ENCODE assay signal across 19 cellular contexts in the genomic region with DNA sequence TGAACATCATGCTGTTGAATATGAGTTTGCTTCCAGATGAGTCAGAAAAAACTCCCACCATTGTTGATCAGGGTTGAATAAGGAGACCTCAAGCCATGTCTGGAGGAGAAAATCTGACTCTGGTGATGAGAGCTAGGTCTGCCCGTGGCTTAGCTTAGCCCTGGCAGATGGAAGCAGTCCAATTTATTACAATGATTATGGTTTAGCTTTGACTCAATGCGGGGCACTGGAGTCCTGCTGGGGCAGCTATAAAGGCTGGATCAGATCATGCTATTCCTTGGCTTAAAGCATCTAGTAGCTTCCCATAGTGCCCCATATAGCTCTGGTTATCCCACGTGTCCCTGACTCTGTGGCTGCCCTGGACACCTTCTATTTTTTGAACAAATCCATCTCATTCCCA.
DNase-seq lines count a peak whose midpoint lies in the region; TF ChIP-seq lines count a peak whose summit lies in the region.
"Had no signal": no experiment of that assay in that cellular context is flagged by ENCODE, and none has a peak within 500 bp of the region (broad histone marks: within the 10 kb centered on the region; RNA-seq: fewer than 3 reads in every experiment).

No MANE protein-coding gene starts in this region.

- intact Hi-C loops in A673 (cut with micrococcal nuclease; ENCODE audit: unreplicated experiment), result no loop called here
- intact Hi-C loops in activated CD4-positive, alpha-beta T cell treated with anti-CD3 and anti-CD28 coated beads, Interleukin-2, amount 10 ng/mL, durations not matched to agents 24 days and 14 days (cut with micrococcal nuclease), result no loop called here

- H3K36me3 Mint-ChIP-seq in brain, result no peaks in the 10 kb centered on the region
- H3K36me3 Mint-ChIP-seq in activated CD4-positive, alpha-beta T cell treated with anti-CD3 and anti-CD28 coated beads, Interleukin-2, amount 10 ng/mL, durations not matched to agents 24 days and 14 days (ENCODE audit: low read depth), result no peaks in the 10 kb centered on the region
- H3K36me3 Mint-ChIP-seq: CD4-positive, CD25-positive, alpha-beta regulatory T cell; CD8-positive, alpha-beta memory T cell had no signal

- POLR2A ChIA-PET in A673 (lab: Charles Lee; ENCODE audit: low non-redundant PET), result no interaction called here

- no peaks in the 10 kb centered on the region for H3K9me2 ChIP-seq in neural cell (ENCODE audit: insufficient read depth, low read length)

- H3K9ac ChIP-seq in neural cell (ENCODE audit: low read length), result no peak overlapping the region

- BruUV-seq in A673 (replicated peaks; lab: Mats Ljungman, UMichigan), result no TSS peak

- H3K9me3 ChIP-seq in A673 (ENCODE audit: low read depth, low read length, poor library complexity, severe bottlenecking) (no peaks in the 10 kb centered on the region), neural cell (ENCODE audit: low read length) (no peaks in the 10 kb centered on the region)
- H3K9me3 ChIP-seq: BE2C had no signal

- no peak overlapping the region for H3K27ac ChIP-seq in A673 (ENCODE audit: low read depth, low read length, poor library complexity, severe bottlenecking)
- H3K27ac ChIP-seq in neural cell (ENCODE audit: low read length), result peak overlapping the region; percentile 72
- no peak overlapping the region for H3K27ac ChIP-seq in coronary artery
- H3K27ac ChIP-seq: HL-60 had no signal

- H3K36me3 ChIP-seq in A673 (ENCODE audit: insufficient read depth, low read length, poor library complexity, severe bottlenecking) (no peaks in the 10 kb centered on the region), neural cell (ENCODE audit: insufficient read depth, low read length) (no peaks in the 10 kb centered on the region)
- H3K36me3 ChIP-seq: BE2C had no signal

- peaks cover 10% of the 10 kb centered on the region for H3F3A ChIP-seq in neural cell (ENCODE audit: insufficient read depth, low read length, poor library complexity, severe bottlenecking)

- no peak overlapping the region for H3K4me2 ChIP-seq in neural cell (ENCODE audit: low read length)
- H3K4me2 ChIP-seq: GM23338 had no signal

- no peak overlapping the region for H2AFZ ChIP-seq in neural cell (ENCODE audit: low read depth, low read length)
- H2AFZ ChIP-seq: GM23338 had no signal

- no peaks in the 10 kb centered on the region for H3K27me3 ChIP-seq in A673 (replicated peaks; ENCODE audit: insufficient read depth, low read depth, low read length, poor library complexity)
- no peaks in the 10 kb centered on the region for H3K27me3 ChIP-seq in neural cell (ENCODE audit: insufficient read depth, low read depth, low read length)

- peaks cover 32% of the 10 kb centered on the region for H3K27me3 Mint-ChIP-seq in brain
- peaks cover 15% of the 10 kb centered on the region for H3K27me3 Mint-ChIP-seq in activated CD4-positive, alpha-beta T cell treated with anti-CD3 and anti-CD28 coated beads, Interleukin-2, amount 10 ng/mL, durations not matched to agents 24 days and 14 days

- no peak for TF ChIP-seq CTCF in A673 (conservative IDR thresholded peaks at IDR 0.05; ENCODE audit: low read depth, low read length)
- TF ChIP-seq CTCF in brain (conservative IDR thresholded peaks at IDR 0.05), result no peak
- no peak for TF ChIP-seq CTCF in neural cell (IDR thresholded peaks at IDR 0.05; ENCODE audit: poor library complexity, severe bottlenecking)
- no peak for TF ChIP-seq CTCF in coronary artery (IDR thresholded peaks at IDR 0.05)

- H3K4me1 Mint-ChIP-seq in brain, result peaks cover 67% of the 10 kb centered on the region
- H3K4me1 Mint-ChIP-seq in activated CD4-positive, alpha-beta T cell treated with anti-CD3 and anti-CD28 coated beads, Interleukin-2, amount 10 ng/mL, durations not matched to agents 24 days and 14 days, result no peaks in the 10 kb centered on the region
- H3K4me1 Mint-ChIP-seq: CD8-positive, alpha-beta memory T cell had no signal

- CTCF ChIA-PET in A673 (lab: Charles Lee), result no interaction called here

- H3K4me1 ChIP-seq in A673 (ENCODE audit: insufficient read depth, low read length, poor library complexity, severe bottlenecking), result peaks cover 36% of the 10 kb centered on the region

- no peak for TF ChIP-seq EP300 in neural cell (conservative IDR thresholded peaks at IDR 0.05; ENCODE audit: poor library complexity, severe bottlenecking)

- H3K4me3 ChIP-seq in A673 (ENCODE audit: low read depth, low read length, poor library complexity, severe bottlenecking) (no peak overlapping the region), neural cell (ENCODE audit: low read length) (no peak overlapping the region), coronary artery (no peak overlapping the region)
- H3K4me3 ChIP-seq: GM23338 had no signal

- H3K27ac Mint-ChIP-seq in brain, result peak overlapping the region in 4 of 5 experiments; percentile 1 to 98 (median 92)
- no peak overlapping the region for H3K27ac Mint-ChIP-seq in activated CD4-positive, alpha-beta T cell treated with anti-CD3 and anti-CD28 coated beads, Interleukin-2, amount 10 ng/mL, durations not matched to agents 24 days and 14 days
- H3K27ac Mint-ChIP-seq: CD8-positive, alpha-beta memory T cell; GM23338; HFFc6 had no signal

- H3K9me3 Mint-ChIP-seq in brain, result peaks cover 0 to 3% (median 0%) of the 10 kb centered on the region in 5 experiments
- no peaks in the 10 kb centered on the region for H3K9me3 Mint-ChIP-seq in activated CD4-positive, alpha-beta T cell treated with anti-CD3 and anti-CD28 coated beads, Interleukin-2, amount 10 ng/mL, durations not matched to agents 24 days and 14 days
- H3K9me3 Mint-ChIP-seq: GM23338, HFFc6 had no signal

- H3K4me3 Mint-ChIP-seq in brain, result peak overlapping the region in 1 of 5 experiments; percentile 25
- no peak overlapping the region for H3K4me3 Mint-ChIP-seq in activated CD4-positive, alpha-beta T cell treated with anti-CD3 and anti-CD28 coated beads, Interleukin-2, amount 10 ng/mL, durations not matched to agents 24 days and 14 days
- H3K4me3 Mint-ChIP-seq: CD4-positive, CD25-positive, alpha-beta regulatory T cell; CD8-positive, alpha-beta memory T cell; GM23338; HFFc6 had no signal

- H4K20me1 ChIP-seq in neural cell (ENCODE audit: insufficient read depth), result no peaks in the 10 kb centered on the region

- TF ChIP-seq RAD21 in neural cell (conservative IDR thresholded peaks at IDR 0.05), result no peak

- DNase-seq in A673 (ENCODE audit: low spot score) (peak; percentile 18), M059J (ENCODE audit: low read depth) (peak; percentile 23), NCI-H2107 (lab: John Stamatoyannopoulos, UW) (no peak), coronary artery (ENCODE audit: low spot score) (no peak), NCI-H524 treated with DMSO at 0.1 percent for 48 hours (lab: John Stamatoyannopoulos, UW) (no peak)
- DNase-seq in activated CD4-positive, alpha-beta T cell treated with anti-CD3 and anti-CD28 coated beads, Interleukin-2, amount 10 ng/mL, durations not matched to agents 24 days and 14 days, result no peak
- DNase-seq: ACHN; BE2C; C1 segment of cervical spinal cord; CD4-positive, CD25-positive, alpha-beta regulatory T cell; CD8-positive, alpha-beta memory T cell; COR-L47; HCEC 1CT; HFFc6; IMR-90 had no signal

- no peaks in the 10 kb centered on the region for H3K79me2 ChIP-seq in neural cell (replicated peaks; ENCODE audit: insufficient read depth, low read length)

TF ChIP-seq in neural cell, 6 proteins besides CTCF, POLR2A, EP300 and RAD21:
- TF ChIP-seq SMC3 (conservative IDR thresholded peaks at IDR 0.05; ENCODE audit: poor library complexity) (no peak), EZH2 (IDR thresholded peaks at IDR 0.05; ENCODE audit: borderline replicate concordance, insufficient read depth, low read length, poor library complexity, severe bottlenecking) (no peak), POLR2AphosphoS5 (IDR thresholded peaks at IDR 0.05) (no peak), MXI1 (conservative IDR thresholded peaks at IDR 0.05; ENCODE audit: poor library complexity, severe bottlenecking) (no peak), TAF1 (IDR thresholded peaks at IDR 0.05; ENCODE audit: low read depth) (no peak)
- TF ChIP-seq, protein P1, sequence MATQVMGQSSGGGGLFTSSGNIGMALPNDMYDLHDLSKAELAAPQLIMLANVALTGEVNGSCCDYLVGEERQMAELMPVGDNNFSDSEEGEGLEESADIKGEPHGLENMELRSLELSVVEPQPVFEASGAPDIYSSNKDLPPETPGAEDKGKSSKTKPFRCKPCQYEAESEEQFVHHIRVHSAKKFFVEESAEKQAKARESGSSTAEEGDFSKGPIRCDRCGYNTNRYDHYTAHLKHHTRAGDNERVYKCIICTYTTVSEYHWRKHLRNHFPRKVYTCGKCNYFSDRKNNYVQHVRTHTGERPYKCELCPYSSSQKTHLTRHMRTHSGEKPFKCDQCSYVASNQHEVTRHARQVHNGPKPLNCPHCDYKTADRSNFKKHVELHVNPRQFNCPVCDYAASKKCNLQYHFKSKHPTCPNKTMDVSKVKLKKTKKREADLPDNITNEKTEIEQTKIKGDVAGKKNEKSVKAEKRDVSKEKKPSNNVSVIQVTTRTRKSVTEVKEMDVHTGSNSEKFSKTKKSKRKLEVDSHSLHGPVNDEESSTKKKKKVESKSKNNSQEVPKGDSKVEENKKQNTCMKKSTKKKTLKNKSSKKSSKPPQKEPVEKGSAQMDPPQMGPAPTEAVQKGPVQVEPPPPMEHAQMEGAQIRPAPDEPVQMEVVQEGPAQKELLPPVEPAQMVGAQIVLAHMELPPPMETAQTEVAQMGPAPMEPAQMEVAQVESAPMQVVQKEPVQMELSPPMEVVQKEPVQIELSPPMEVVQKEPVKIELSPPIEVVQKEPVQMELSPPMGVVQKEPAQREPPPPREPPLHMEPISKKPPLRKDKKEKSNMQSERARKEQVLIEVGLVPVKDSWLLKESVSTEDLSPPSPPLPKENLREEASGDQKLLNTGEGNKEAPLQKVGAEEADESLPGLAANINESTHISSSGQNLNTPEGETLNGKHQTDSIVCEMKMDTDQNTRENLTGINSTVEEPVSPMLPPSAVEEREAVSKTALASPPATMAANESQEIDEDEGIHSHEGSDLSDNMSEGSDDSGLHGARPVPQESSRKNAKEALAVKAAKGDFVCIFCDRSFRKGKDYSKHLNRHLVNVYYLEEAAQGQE (IDR thresholded peaks at IDR 0.05; ENCODE audit: borderline replicate concordance), result no peak

Comparison
In these comparisons a context has a peak if more than half of its experiments do, and no peak if none do; other contexts are left out.
1. DNase-seq: peak in A673 (single experiment) and M059J (single experiment); none in activated CD4-positive, alpha-beta T cell treated with anti-CD3 and anti-CD28 coated beads, Interleukin-2, amount 10 ng/mL, durations not matched to agents 24 days and 14 days (single experiment), NCI-H2107 (single experiment), coronary artery (single experiment) and NCI-H524 treated with DMSO at 0.1 percent for 48 hours (single experiment).